Comparison of ENCODE assay signal across 8 cellular contexts in the genomic region with DNA sequence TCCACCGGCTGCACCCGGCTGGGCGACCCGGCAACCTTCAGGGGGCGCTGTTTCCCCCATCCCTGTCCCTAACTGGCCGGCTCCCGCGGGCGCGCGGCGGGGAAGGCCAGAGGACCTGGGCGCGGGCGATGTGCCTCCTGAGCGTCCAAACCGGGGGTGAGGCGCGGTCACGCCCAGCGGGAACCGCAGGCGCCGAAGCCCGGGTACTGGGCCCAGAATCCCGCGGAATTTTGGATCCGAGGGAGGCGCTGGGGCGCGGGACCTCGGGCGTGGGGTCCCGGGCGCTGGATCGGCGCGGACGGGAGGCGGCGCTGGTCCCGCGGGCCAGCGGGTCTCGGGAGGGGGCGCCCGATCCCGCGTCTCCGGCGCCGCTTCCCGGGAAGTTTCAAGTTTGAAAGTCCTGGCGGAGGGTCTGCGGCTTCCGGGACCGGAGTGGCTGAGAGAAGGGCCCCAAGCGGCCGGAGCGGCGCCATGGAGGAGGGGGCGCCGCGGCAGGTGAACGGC. TPM values are rescaled to one million over a fixed set of nuclear protein-coding genes. Genes with fewer than 3 reads are reported as not detected.
DNase-seq lines count a peak whose midpoint lies in the region; ATAC-seq and TF ChIP-seq lines count a peak whose summit lies in the region.

A gene (plus strand): TSS at position 59 of the 504 bp plus-strand sequence. CDS start 413 bp downstream, at position 472.

- peak; percentile 61 for ATAC-seq in GM18907 (IDR thresholded peaks at IDR 0.05; ENCODE audit: unreplicated experiment)
- peak; percentile 64 for ATAC-seq in HG03196 (IDR thresholded peaks at IDR 0.05; ENCODE audit: unreplicated experiment)

- DNase-seq in AML-193 (lab: John Stamatoyannopoulos, UW) (peak; percentile 68 to 81), NCI-H774 (lab: John Stamatoyannopoulos, UW) (peak; percentile 89), mesothelial cell of epicardium (ENCODE audit: low spot score in 2 of 2, unreplicated experiment in 2 of 2) (peak; percentile 85 to 96)
- peak; percentile 78 to 97 (median 92) for DNase-seq in activated CD8-positive, alpha-beta memory T cell treated with anti-CD3 and anti-CD28 coated beads for 48 hours (ENCODE audit: low read depth in 2 of 3, low spot score in 2 of 3)
- peak; percentile 69 to 78 for DNase-seq in stimulated activated CD8-positive, alpha-beta memory T cell treated with anti-CD3 and anti-CD28 coated beads, Interleukin-2, amount 100 ng/mL, for 1 hour (ENCODE audit: low read depth in 2 of 2)

- H3K4me1 ChIP-seq in endocrine pancreas (ENCODE audit: control insufficient read depth, insufficient read depth, low read length) = no peaks in the 10 kb centered on the region

- H3K9ac ChIP-seq in endocrine pancreas (ENCODE audit: control insufficient read depth, insufficient read depth, low read length) = peak within 1 kb of the TSS; percentile 51

- peaks cover 5% of the 10 kb centered on the region for H3K4me1 Mint-ChIP-seq in mesothelial cell of epicardium

- H3K27me3 Mint-ChIP-seq in mesothelial cell of epicardium (ENCODE audit: low read depth) = no peaks in the 10 kb centered on the region

- peak within 1 kb of the TSS; percentile 78 for H3K4me3 Mint-ChIP-seq in mesothelial cell of epicardium

- no peaks in the 10 kb centered on the region for H3K9me3 ChIP-seq in endocrine pancreas (ENCODE audit: control insufficient read depth, low read length)

- no peaks in the 10 kb centered on the region for H3K9me3 Mint-ChIP-seq in mesothelial cell of epicardium

- peak within 1 kb of the TSS; percentile 69 for H3K27ac Mint-ChIP-seq in mesothelial cell of epicardium

- H3K4me3 ChIP-seq in endocrine pancreas (ENCODE audit: control insufficient read depth, insufficient read depth, low read length) = no peak within 1 kb of the TSS

- no peaks in the 10 kb centered on the region for H3K36me3 Mint-ChIP-seq in mesothelial cell of epicardium

- H3K36me3 ChIP-seq in endocrine pancreas (ENCODE audit: control insufficient read depth, insufficient read depth, low read length) = no peaks in the 10 kb centered on the region

- no peaks in the 10 kb centered on the region for H3K27me3 ChIP-seq in endocrine pancreas (ENCODE audit: control insufficient read depth, insufficient read depth, low read length)

- peak; percentile 94 for TF ChIP-seq CTCF in mesothelial cell of epicardium (IDR thresholded peaks at IDR 0.05; ENCODE audit: unreplicated experiment)

RNA-seq across cellular contexts. Expression of the gene that starts here (rescaled TPM):
- 5.2 to 6.6 TPM (median 5.9 TPM) in 3 replicates for total RNA-seq in mesothelial cell of epicardium
